25 cellular contexts compared by ENCODE assay signal in genomic region chr17:81469266-81469665, GRCh38. TPM values are rescaled to one million over a fixed set of nuclear protein-coding genes. Genes with fewer than 3 reads are reported as not detected.
"Had no signal": no experiment of that assay in that cellular context is flagged by ENCODE, and none has a peak within 500 bp of the region (broad histone marks: within the 10 kb centered on the region; RNA-seq: fewer than 3 reads in every experiment).

No MANE protein-coding gene starts in this region.

- H3K27me3 Mint-ChIP-seq: activated CD4-positive, alpha-beta memory T cell treated with anti-CD3 and anti-CD28 coated beads for 36 hours; activated CD4-positive, alpha-beta T cell treated with anti-CD3 and anti-CD28 coated beads, Interleukin-2, amount 10 ng/mL, durations not matched to agents 7 days and 5 days; activated naive CD8-positive, alpha-beta T cell treated with anti-CD3 and anti-CD28 coated beads, Interleukin-2, amount 50 U/mL, for 24 hours had no signal

- H3K4me1 Mint-ChIP-seq: activated CD4-positive, alpha-beta T cell treated with anti-CD3 and anti-CD28 coated beads, Interleukin-2, amount 10 ng/mL, durations not matched to agents 7 days and 5 days; activated naive CD8-positive, alpha-beta T cell treated with anti-CD3 and anti-CD28 coated beads, Interleukin-2, amount 50 U/mL, for 24 hours had no signal

- H3K4me3 Mint-ChIP-seq: activated CD4-positive, alpha-beta memory T cell treated with anti-CD3 and anti-CD28 coated beads for 36 hours; activated CD4-positive, alpha-beta T cell treated with anti-CD3 and anti-CD28 coated beads, Interleukin-2, amount 10 ng/mL, durations not matched to agents 7 days and 5 days; activated naive CD8-positive, alpha-beta T cell treated with anti-CD3 and anti-CD28 coated beads, Interleukin-2, amount 50 U/mL, for 24 hours; activated T-cell treated with anti-CD3 and anti-CD28 coated beads, Interleukin-2, amount 50 U/mL, for 4 hours; T-helper 1 cell treated with Interleukin-12 subunit alpha and Interleukin-12 subunit beta and Interleukin-4 antibody, amounts not matched to agents 30 μg/mL and 1 μg/mL, for 36 hours had no signal

- DNase-seq: activated CD4-positive, alpha-beta memory T cell treated with anti-CD3 and anti-CD28 coated beads for 36 hours; activated CD4-positive, alpha-beta T cell treated with anti-CD3 and anti-CD28 coated beads, Interleukin-2, amount 10 ng/mL, durations not matched to agents 7 days and 5 days; activated CD4-positive, CD25-positive, alpha-beta regulatory T cell; activated CD8-positive, alpha-beta memory T cell treated with anti-CD3 and anti-CD28 coated beads for 24 hours; activated effector memory CD4-positive, alpha-beta T cell treated with anti-CD3 and anti-CD28 coated beads, Interleukin-2, amount 50 U/mL, for 16 hours; activated naive CD4-positive, alpha-beta T cell treated with Interleukin-2 at 50 U/mL for 16 hours; activated naive CD8-positive, alpha-beta T cell treated with anti-CD3 and anti-CD28 coated beads, Interleukin-2, amount 50 U/mL, for 24 hours; activated T-cell treated with anti-CD3 and anti-CD28 coated beads, Interleukin-2, amount 50 U/mL, for 4 hours; amniotic stem cell; body of pancreas; central memory CD4-positive, alpha-beta T cell; KBM-7; NCI-H1092 treated with DMSO at 0.1 percent for 48 hours; NCI-H1417 treated with DMSO at 0.1 percent for 48 hours; NCI-H1694; NCI-H2029; NCI-H345; NCI-H510A treated with DMSO at 0.1 percent for 48 hours; NCI-H69; PC-3; SHP77 had no signal

- H3K36me3 ChIP-seq: SJSA1 had no signal

- H3K27ac Mint-ChIP-seq: activated CD4-positive, alpha-beta memory T cell treated with anti-CD3 and anti-CD28 coated beads for 36 hours; activated CD4-positive, alpha-beta T cell treated with anti-CD3 and anti-CD28 coated beads, Interleukin-2, amount 10 ng/mL, durations not matched to agents 7 days and 5 days; activated naive CD4-positive, alpha-beta T cell treated with anti-CD3 and anti-CD28 coated beads, Interleukin-2, amount 50 U/mL, for 72 hours; activated naive CD8-positive, alpha-beta T cell treated with anti-CD3 and anti-CD28 coated beads, Interleukin-2, amount 50 U/mL, for 24 hours; T-helper 1 cell treated with Interleukin-12 subunit alpha and Interleukin-12 subunit beta and Interleukin-4 antibody, amounts not matched to agents 30 μg/mL and 1 μg/mL, for 36 hours had no signal

- H3K27me3 ChIP-seq: ascending aorta, body of pancreas, SJSA1 had no signal

- H3K36me3 Mint-ChIP-seq: activated CD4-positive, alpha-beta memory T cell treated with anti-CD3 and anti-CD28 coated beads for 36 hours; activated naive CD4-positive, alpha-beta T cell treated with anti-CD3 and anti-CD28 coated beads, Interleukin-2, amount 50 U/mL, for 72 hours had no signal

- H3K4me3 ChIP-seq: ascending aorta, body of pancreas, SJSA1 had no signal

- H3K9me3 Mint-ChIP-seq: activated CD4-positive, alpha-beta memory T cell treated with anti-CD3 and anti-CD28 coated beads for 36 hours; activated CD4-positive, alpha-beta T cell treated with anti-CD3 and anti-CD28 coated beads, Interleukin-2, amount 10 ng/mL, durations not matched to agents 7 days and 5 days; activated naive CD4-positive, alpha-beta T cell treated with anti-CD3 and anti-CD28 coated beads, Interleukin-2, amount 50 U/mL, for 72 hours; activated naive CD8-positive, alpha-beta T cell treated with anti-CD3 and anti-CD28 coated beads, Interleukin-2, amount 50 U/mL, for 24 hours; activated T-cell treated with anti-CD3 and anti-CD28 coated beads, Interleukin-2, amount 50 U/mL, for 4 hours; T-helper 1 cell treated with Interleukin-12 subunit alpha and Interleukin-12 subunit beta and Interleukin-4 antibody, amounts not matched to agents 30 μg/mL and 1 μg/mL, for 36 hours had no signal

- H3K4me1 ChIP-seq: ascending aorta had no signal

- H3K9me3 ChIP-seq: ascending aorta, body of pancreas, SJSA1 had no signal

- H3K27ac ChIP-seq: ascending aorta, body of pancreas, SJSA1 had no signal

RNA-seq across cellular contexts. Expression of gene FSCN2, which starts 58.9 kb away (rescaled TPM):
- total RNA-seq: ascending aorta had no signal
